1 cellular context compared by ENCODE assay signal in the genomic region with DNA sequence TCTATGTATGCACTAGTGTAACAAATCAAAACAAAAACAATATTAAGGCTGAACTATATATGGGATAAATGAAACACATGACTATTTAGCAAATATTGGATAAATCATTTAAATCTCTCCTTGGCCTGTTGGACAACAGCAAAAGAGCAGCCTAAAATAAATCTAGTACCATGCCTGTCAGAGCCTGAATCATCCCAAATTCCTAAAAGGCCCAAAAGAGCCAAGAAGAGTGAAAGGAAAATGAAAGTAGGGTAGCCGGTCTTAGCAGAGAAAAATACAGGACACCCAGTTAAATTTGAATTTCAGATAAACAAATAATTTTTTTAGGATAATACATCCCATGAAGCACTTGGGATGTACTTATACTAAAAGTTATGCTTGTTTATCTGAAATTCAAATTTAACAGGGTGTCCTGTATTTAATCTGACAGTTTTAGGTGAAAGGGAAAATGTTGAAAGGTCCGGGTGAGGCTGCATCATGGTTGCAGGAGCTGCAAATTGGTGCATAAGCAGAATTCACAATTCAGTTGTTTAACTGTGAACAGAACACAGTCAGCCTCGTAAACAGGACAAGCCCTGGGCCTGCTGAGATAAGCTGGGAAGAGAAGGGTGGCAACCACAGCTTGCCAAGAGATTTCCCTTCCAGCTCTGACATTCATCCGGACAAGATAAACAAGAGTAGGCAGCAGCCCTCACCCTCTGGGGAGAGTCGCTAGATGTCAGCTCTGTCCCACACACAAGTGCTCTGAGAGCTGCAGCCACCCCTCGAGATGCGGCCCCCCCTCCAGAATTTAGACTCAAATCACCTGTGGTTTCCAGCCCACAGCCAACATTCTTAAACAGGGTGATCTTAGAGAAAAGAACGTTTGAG.
A peak's percentile ranks its signal among the peaks of the same experiment; 100 is the strongest.
TF ChIP-seq lines count a peak whose summit lies in the region.

No MANE protein-coding gene starts in this region.

TF ChIP-seq in K562, 482 proteins besides CTCF, POLR2A, EP300 and RAD21 (continues in another document):
- TF ChIP-seq CCAR2 (IDR thresholded peaks at IDR 0.05; ENCODE audit: low read depth, low read length) (no peak), SREBF2 (CRISPR knock-in tag; IDR thresholded peaks at IDR 0.05) (no peak), ZBTB7A (IDR thresholded peaks at IDR 0.05; ENCODE audit: borderline replicate concordance, control insufficient read depth, low read depth, low read length) (no peak), SMARCE1 (IDR thresholded peaks at IDR 0.05) (peak; percentile 67; the same call in 1 of the 2 replicates), SMC3 (conservative IDR thresholded peaks at IDR 0.05; ENCODE audit: insufficient read depth, low read depth, low read length) (peak; percentile 47; the same call in 1 of the 2 replicates), ASH1L (IDR thresholded peaks at IDR 0.05; ENCODE audit: borderline replicate concordance, low read depth, partially characterized antibody) (no peak), ATF7 (IDR thresholded peaks at IDR 0.05) (peak; percentile 46; the same call in 1 of the 2 replicates), RBM22 (IDR thresholded peaks at IDR 0.05; ENCODE audit: low read depth, low read length, poor library complexity, severe bottlenecking) (no peak), TRIM24 (IDR thresholded peaks at IDR 0.05) (peak in 1 of 2 experiments; percentile 59; a peak in 2 of 4 replicates), MTA3 (IDR thresholded peaks at IDR 0.05; ENCODE audit: borderline replicate concordance) (0 out of 2 replicates have a peak, but pooled peaks have one; percentile 28), ZNF324 (CRISPR knock-in tag; IDR thresholded peaks at IDR 0.05) (no peak), CEBPG (CRISPR knock-in tag; IDR thresholded peaks at IDR 0.05) (no peak), CEBPG (tag; conservative IDR thresholded peaks at IDR 0.05 in 1 of 2, IDR thresholded peaks at IDR 0.05 in 1 of 2) (no peak), RNF2 (IDR thresholded peaks at IDR 0.05) (0 out of 2 replicates have a peak, but pooled peaks have one; percentile 31), C11orf30 (IDR thresholded peaks at IDR 0.05; ENCODE audit: low read depth) (peak; percentile 12; the same call in 1 of the 2 replicates), HNRNPK (IDR thresholded peaks at IDR 0.05; ENCODE audit: low read depth, low read length, poor library complexity, severe bottlenecking) (no peak), HDAC2 (IDR thresholded peaks at IDR 0.05) (0 out of 2 replicates have a peak, but pooled peaks have one; percentile 37), HDAC1 (IDR thresholded peaks at IDR 0.05) (no peak; a peak in 1 of 4 replicates), KLF6 (CRISPR knock-in tag; IDR thresholded peaks at IDR 0.05; ENCODE audit: borderline replicate concordance) (no peak), PHTF2 (CRISPR knock-in tag; IDR thresholded peaks at IDR 0.05) (no peak), ELF4 (CRISPR knock-in tag; IDR thresholded peaks at IDR 0.05) (no peak), BHLHE40 (IDR thresholded peaks at IDR 0.05; ENCODE audit: low read length) (peak; percentile 33; the same call in 1 of the 2 replicates), SNRNP70 (optimal IDR thresholded peaks at IDR 0.05; ENCODE audit: low read depth, low read length) (no peak), KLF16 (IDR thresholded peaks at IDR 0.05) (peak; percentile 13; the same call in 1 of the 2 replicates), RCOR1 (IDR thresholded peaks at IDR 0.05; ENCODE audit: borderline replicate concordance in 1 of 2, low read depth in 2 of 2, low read length in 2 of 2) (peak; percentile 44 to 92; a peak in 3 of 4 replicates), CBFA2T3 (IDR thresholded peaks at IDR 0.05) (peak; percentile 87), SIRT6 (IDR thresholded peaks at IDR 0.05; ENCODE audit: low read depth, low read length) (no peak), LEF1 (IDR thresholded peaks at IDR 0.05) (peak; percentile 36; the same call in 1 of the 2 replicates), PHF20 (IDR thresholded peaks at IDR 0.05; ENCODE audit: partially characterized antibody) (no peak)
- TF ChIP-seq, protein P1, sequence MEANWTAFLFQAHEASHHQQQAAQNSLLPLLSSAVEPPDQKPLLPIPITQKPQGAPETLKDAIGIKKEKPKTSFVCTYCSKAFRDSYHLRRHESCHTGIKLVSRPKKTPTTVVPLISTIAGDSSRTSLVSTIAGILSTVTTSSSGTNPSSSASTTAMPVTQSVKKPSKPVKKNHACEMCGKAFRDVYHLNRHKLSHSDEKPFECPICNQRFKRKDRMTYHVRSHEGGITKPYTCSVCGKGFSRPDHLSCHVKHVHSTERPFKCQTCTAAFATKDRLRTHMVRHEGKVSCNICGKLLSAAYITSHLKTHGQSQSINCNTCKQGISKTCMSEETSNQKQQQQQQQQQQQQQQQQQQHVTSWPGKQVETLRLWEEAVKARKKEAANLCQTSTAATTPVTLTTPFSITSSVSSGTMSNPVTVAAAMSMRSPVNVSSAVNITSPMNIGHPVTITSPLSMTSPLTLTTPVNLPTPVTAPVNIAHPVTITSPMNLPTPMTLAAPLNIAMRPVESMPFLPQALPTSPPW (CRISPR knock-in tag; IDR thresholded peaks at IDR 0.05): peak; percentile 99
- TF ChIP-seq, protein P2, sequence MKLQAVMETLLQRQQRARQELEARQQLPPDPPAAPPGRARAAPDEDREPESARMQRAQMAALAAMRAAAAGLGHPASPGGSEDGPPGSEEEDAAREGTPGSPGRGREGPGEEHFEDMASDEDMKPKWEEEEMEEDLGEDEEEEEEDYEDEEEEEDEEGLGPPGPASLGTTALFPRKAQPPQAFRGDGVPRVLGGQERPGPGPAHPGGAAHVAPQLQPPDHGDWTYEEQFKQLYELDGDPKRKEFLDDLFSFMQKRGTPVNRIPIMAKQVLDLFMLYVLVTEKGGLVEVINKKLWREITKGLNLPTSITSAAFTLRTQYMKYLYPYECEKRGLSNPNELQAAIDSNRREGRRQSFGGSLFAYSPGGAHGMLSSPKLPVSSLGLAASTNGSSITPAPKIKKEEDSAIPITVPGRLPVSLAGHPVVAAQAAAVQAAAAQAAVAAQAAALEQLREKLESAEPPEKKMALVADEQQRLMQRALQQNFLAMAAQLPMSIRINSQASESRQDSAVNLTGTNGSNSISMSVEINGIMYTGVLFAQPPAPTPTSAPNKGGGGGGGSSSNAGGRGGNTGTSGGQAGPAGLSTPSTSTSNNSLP (IDR thresholded peaks at IDR 0.05; ENCODE audit: borderline replicate concordance, low read depth, low read length): 0 out of 2 replicates have a peak, but pooled peaks have one; percentile 10
- TF ChIP-seq, protein P3, sequence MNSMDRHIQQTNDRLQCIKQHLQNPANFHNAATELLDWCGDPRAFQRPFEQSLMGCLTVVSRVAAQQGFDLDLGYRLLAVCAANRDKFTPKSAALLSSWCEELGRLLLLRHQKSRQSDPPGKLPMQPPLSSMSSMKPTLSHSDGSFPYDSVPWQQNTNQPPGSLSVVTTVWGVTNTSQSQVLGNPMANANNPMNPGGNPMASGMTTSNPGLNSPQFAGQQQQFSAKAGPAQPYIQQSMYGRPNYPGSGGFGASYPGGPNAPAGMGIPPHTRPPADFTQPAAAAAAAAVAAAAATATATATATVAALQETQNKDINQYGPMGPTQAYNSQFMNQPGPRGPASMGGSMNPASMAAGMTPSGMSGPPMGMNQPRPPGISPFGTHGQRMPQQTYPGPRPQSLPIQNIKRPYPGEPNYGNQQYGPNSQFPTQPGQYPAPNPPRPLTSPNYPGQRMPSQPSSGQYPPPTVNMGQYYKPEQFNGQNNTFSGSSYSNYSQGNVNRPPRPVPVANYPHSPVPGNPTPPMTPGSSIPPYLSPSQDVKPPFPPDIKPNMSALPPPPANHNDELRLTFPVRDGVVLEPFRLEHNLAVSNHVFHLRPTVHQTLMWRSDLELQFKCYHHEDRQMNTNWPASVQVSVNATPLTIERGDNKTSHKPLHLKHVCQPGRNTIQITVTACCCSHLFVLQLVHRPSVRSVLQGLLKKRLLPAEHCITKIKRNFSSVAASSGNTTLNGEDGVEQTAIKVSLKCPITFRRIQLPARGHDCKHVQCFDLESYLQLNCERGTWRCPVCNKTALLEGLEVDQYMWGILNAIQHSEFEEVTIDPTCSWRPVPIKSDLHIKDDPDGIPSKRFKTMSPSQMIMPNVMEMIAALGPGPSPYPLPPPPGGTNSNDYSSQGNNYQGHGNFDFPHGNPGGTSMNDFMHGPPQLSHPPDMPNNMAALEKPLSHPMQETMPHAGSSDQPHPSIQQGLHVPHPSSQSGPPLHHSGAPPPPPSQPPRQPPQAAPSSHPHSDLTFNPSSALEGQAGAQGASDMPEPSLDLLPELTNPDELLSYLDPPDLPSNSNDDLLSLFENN (IDR thresholded peaks at IDR 0.05; ENCODE audit: low read depth in 2 of 2, low read length in 2 of 2): peak in 1 of 2 experiments; percentile 52; a peak in 1 of 4 replicates
- TF ChIP-seq, protein P4, sequence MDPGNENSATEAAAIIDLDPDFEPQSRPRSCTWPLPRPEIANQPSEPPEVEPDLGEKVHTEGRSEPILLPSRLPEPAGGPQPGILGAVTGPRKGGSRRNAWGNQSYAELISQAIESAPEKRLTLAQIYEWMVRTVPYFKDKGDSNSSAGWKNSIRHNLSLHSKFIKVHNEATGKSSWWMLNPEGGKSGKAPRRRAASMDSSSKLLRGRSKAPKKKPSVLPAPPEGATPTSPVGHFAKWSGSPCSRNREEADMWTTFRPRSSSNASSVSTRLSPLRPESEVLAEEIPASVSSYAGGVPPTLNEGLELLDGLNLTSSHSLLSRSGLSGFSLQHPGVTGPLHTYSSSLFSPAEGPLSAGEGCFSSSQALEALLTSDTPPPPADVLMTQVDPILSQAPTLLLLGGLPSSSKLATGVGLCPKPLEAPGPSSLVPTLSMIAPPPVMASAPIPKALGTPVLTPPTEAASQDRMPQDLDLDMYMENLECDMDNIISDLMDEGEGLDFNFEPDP (CRISPR knock-in tag; IDR thresholded peaks at IDR 0.05): no peak
- TF ChIP-seq, protein P5, sequence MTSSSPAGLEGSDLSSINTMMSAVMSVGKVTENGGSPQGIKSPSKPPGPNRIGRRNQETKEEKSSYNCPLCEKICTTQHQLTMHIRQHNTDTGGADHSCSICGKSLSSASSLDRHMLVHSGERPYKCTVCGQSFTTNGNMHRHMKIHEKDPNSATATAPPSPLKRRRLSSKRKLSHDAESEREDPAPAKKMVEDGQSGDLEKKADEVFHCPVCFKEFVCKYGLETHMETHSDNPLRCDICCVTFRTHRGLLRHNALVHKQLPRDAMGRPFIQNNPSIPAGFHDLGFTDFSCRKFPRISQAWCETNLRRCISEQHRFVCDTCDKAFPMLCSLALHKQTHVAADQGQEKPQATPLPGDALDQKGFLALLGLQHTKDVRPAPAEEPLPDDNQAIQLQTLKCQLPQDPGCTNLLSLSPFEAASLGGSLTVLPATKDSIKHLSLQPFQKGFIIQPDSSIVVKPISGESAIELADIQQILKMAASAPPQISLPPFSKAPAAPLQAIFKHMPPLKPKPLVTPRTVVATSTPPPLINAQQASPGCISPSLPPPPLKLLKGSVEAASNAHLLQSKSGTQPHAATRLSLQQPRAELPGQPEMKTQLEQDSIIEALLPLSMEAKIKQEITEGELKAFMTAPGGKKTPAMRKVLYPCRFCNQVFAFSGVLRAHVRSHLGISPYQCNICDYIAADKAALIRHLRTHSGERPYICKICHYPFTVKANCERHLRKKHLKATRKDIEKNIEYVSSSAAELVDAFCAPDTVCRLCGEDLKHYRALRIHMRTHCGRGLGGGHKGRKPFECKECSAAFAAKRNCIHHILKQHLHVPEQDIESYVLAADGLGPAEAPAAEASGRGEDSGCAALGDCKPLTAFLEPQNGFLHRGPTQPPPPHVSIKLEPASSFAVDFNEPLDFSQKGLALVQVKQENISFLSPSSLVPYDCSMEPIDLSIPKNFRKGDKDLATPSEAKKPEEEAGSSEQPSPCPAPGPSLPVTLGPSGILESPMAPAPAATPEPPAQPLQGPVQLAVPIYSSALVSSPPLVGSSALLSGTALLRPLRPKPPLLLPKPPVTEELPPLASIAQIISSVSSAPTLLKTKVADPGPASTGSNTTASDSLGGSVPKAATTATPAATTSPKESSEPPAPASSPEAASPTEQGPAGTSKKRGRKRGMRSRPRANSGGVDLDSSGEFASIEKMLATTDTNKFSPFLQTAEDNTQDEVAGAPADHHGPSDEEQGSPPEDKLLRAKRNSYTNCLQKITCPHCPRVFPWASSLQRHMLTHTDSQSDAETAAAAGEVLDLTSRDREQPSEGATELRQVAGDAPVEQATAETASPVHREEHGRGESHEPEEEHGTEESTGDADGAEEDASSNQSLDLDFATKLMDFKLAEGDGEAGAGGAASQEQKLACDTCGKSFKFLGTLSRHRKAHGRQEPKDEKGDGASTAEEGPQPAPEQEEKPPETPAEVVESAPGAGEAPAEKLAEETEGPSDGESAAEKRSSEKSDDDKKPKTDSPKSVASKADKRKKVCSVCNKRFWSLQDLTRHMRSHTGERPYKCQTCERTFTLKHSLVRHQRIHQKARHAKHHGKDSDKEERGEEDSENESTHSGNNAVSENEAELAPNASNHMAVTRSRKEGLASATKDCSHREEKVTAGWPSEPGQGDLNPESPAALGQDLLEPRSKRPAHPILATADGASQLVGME (CRISPR knock-in tag; IDR thresholded peaks at IDR 0.05): no peak
- TF ChIP-seq, protein P6, sequence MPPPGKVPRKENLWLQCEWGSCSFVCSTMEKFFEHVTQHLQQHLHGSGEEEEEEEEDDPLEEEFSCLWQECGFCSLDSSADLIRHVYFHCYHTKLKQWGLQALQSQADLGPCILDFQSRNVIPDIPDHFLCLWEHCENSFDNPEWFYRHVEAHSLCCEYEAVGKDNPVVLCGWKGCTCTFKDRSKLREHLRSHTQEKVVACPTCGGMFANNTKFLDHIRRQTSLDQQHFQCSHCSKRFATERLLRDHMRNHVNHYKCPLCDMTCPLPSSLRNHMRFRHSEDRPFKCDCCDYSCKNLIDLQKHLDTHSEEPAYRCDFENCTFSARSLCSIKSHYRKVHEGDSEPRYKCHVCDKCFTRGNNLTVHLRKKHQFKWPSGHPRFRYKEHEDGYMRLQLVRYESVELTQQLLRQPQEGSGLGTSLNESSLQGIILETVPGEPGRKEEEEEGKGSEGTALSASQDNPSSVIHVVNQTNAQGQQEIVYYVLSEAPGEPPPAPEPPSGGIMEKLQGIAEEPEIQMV (tag; conservative IDR thresholded peaks at IDR 0.05; ENCODE audit: low read depth): no peak
- TF ChIP-seq, protein P7, sequence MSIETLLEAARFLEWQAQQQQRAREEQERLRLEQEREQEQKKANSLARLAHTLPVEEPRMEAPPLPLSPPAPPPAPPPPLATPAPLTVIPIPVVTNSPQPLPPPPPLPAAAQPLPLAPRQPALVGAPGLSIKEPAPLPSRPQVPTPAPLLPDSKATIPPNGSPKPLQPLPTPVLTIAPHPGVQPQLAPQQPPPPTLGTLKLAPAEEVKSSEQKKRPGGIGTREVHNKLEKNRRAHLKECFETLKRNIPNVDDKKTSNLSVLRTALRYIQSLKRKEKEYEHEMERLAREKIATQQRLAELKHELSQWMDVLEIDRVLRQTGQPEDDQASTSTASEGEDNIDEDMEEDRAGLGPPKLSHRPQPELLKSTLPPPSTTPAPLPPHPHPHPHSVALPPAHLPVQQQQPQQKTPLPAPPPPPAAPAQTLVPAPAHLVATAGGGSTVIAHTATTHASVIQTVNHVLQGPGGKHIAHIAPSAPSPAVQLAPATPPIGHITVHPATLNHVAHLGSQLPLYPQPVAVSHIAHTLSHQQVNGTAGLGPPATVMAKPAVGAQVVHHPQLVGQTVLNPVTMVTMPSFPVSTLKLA (conservative IDR thresholded peaks at IDR 0.05): peak in 1 of 2 experiments; percentile 58; a peak in 2 of 4 replicates
- TF ChIP-seq, protein P8, sequence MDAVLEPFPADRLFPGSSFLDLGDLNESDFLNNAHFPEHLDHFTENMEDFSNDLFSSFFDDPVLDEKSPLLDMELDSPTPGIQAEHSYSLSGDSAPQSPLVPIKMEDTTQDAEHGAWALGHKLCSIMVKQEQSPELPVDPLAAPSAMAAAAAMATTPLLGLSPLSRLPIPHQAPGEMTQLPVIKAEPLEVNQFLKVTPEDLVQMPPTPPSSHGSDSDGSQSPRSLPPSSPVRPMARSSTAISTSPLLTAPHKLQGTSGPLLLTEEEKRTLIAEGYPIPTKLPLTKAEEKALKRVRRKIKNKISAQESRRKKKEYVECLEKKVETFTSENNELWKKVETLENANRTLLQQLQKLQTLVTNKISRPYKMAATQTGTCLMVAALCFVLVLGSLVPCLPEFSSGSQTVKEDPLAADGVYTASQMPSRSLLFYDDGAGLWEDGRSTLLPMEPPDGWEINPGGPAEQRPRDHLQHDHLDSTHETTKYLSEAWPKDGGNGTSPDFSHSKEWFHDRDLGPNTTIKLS (IDR thresholded peaks at IDR 0.05; ENCODE audit: borderline replicate concordance, low read depth): no peak
